ENCODE assay signal across 17 cellular contexts in genomic region chr16:12000032-12000431, GRCh38. TPM values are rescaled to one million over a fixed set of nuclear protein-coding genes. Genes with fewer than 3 reads are reported as not detected.
DNase-seq lines count a peak whose midpoint lies in the region; ATAC-seq, FAIRE-seq and TF ChIP-seq lines count a peak whose summit lies in the region.
"Had no signal": no experiment of that assay in that cellular context is flagged by ENCODE, and none has a peak within 500 bp of the region (broad histone marks: within the 10 kb centered on the region; RNA-seq: fewer than 3 reads in every experiment).

No MANE protein-coding gene starts in this region.

- H3K27me3 Mint-ChIP-seq in glutamatergic neuron (ENCODE audit: unreplicated experiment) = peaks cover 3% of the 10 kb centered on the region
- H3K27me3 Mint-ChIP-seq in immature natural killer cell (ENCODE audit: low read depth in 3 of 3) = peaks cover 0 to 2% (median 0%) of the 10 kb centered on the region in 3 donors

- H3K4me1 ChIP-seq in heart left ventricle = peaks cover 0 to 18% (median under 1%) of the 10 kb centered on the region in 12 donors
- peaks cover 2% of the 10 kb centered on the region for H3K4me1 ChIP-seq in lower lobe of right lung
- H3K4me1 ChIP-seq: Caco-2 had no signal

- no peak for TF ChIP-seq CTCF in heart left ventricle (IDR thresholded peaks at IDR 0.05)
- no peak for TF ChIP-seq CTCF in D721Med (IDR thresholded peaks at IDR 0.05; ENCODE audit: insufficient read depth, missing control alignments)
- no peak for TF ChIP-seq CTCF in glutamatergic neuron (IDR thresholded peaks at IDR 0.05; ENCODE audit: partially characterized antibody, unreplicated experiment)
- TF ChIP-seq CTCF in lower lobe of right lung (IDR thresholded peaks at IDR 0.05) = no peak

- H3K4me3 ChIP-seq in heart left ventricle = no peak overlapping the region
- no peak overlapping the region for H3K4me3 ChIP-seq in lower lobe of right lung
- H3K4me3 ChIP-seq: SK-N-MC had no signal

- FAIRE-seq in D721Med (lab: Jason Lieb, UNC) = peak; percentile 44
- FAIRE-seq: H1, HTR-8/SVneo had no signal

- TF ChIP-seq POLR2A in heart left ventricle (IDR thresholded peaks at IDR 0.05) = no peak

- WGBS in heart left ventricle, 4 donors = 70 to 84% (median 81%) methylated on average over 6 of the region's 6 CpGs

- H3K27ac ChIP-seq in heart left ventricle (no peak overlapping the region), substantia nigra (ENCODE audit: low read depth, low read length, poor library complexity, severe bottlenecking) (peak overlapping the region; percentile 55), lower lobe of right lung (no peak overlapping the region)
- H3K27ac ChIP-seq: HL-60, SK-N-MC had no signal

- peak; percentile 58 for ATAC-seq in Right ventricle myocardium superior (ENCODE audit: poor library complexity)
- no peak for ATAC-seq in heart left ventricle
- no peak for ATAC-seq in lower lobe of right lung

- no peaks in the 10 kb centered on the region for H3K9me3 ChIP-seq in heart left ventricle
- no peaks in the 10 kb centered on the region for H3K9me3 ChIP-seq in lower lobe of right lung
- H3K9me3 ChIP-seq: Caco-2 had no signal

- intact Hi-C loops in Right ventricle myocardium superior (cut with DNase I) (no loop called here), heart left ventricle (cut with DNase I) (no loop called here), lower lobe of right lung (cut with DNase I) (no loop called here)

- H3K27me3 ChIP-seq in heart left ventricle (no peaks in the 10 kb centered on the region), lower lobe of right lung (ENCODE audit: low read depth) (no peaks in the 10 kb centered on the region)

- no peak overlapping the region for H3K4me3 Mint-ChIP-seq in glutamatergic neuron (ENCODE audit: unreplicated experiment)
- H3K4me3 Mint-ChIP-seq in immature natural killer cell = no peak overlapping the region

- DNase-seq in Right ventricle myocardium superior (no peak), heart left ventricle (no peak), D721Med (ENCODE audit: insufficient read length, low spot score) (peak; percentile 35), glutamatergic neuron (no peak), substantia nigra (lab: John Stamatoyannopoulos, UW) (peak in 3 of 49 donors; percentile 11 to 18 (median 17)), NCI-H2107 (lab: John Stamatoyannopoulos, UW) (no peak), lower lobe of right lung (no peak), immature natural killer cell (no peak)
- DNase-seq: Caco-2, NCI-H1105 treated with DMSO at 0.1 percent for 48 hours, NCI-H1694 treated with DMSO at 0.1 percent for 48 hours, NCI-H345 had no signal

- peaks cover 8% of the 10 kb centered on the region for H3K9me3 Mint-ChIP-seq in glutamatergic neuron (ENCODE audit: unreplicated experiment)
- no peaks in the 10 kb centered on the region for H3K9me3 Mint-ChIP-seq in immature natural killer cell

- H3K27ac Mint-ChIP-seq in glutamatergic neuron (ENCODE audit: unreplicated experiment) = peak overlapping the region; percentile 29
- no peak overlapping the region for H3K27ac Mint-ChIP-seq in immature natural killer cell

- H3K4me1 Mint-ChIP-seq in glutamatergic neuron (ENCODE audit: low read depth, unreplicated experiment) (peaks cover 21% of the 10 kb centered on the region), immature natural killer cell (peaks cover 13 to 14% of the 10 kb centered on the region in 2 donors)

- H3K36me3 ChIP-seq in heart left ventricle (peaks cover 0 to 32% (median 11%) of the 10 kb centered on the region in 9 donors), lower lobe of right lung (peaks cover 36% of the 10 kb centered on the region)

- peaks cover 4% of the 10 kb centered on the region for H3K36me3 Mint-ChIP-seq in glutamatergic neuron (ENCODE audit: unreplicated experiment)
- peaks cover 0 to 10% (median 9%) of the 10 kb centered on the region in 3 donors for H3K36me3 Mint-ChIP-seq in immature natural killer cell

RNA-seq across cellular contexts. Expression of gene SNX29, which starts 23.5 kb away (rescaled TPM):
- total RNA-seq in Right ventricle myocardium superior (16.5 TPM), heart left ventricle (10 to 100 TPM in 8 of 9 donors, 1 to 10 TPM in 1; 8.4 to 26.2 (median 12.9) TPM), glutamatergic neuron (ENCODE audit: unreplicated experiment) (59.3 TPM), lower lobe of right lung (48.6 TPM)
- polyA plus RNA-seq in heart left ventricle (1 to 10 TPM; 3.7 to 4.3 TPM), immature natural killer cell (10 to 100 TPM in 1 of 3 donors, 1 to 10 TPM in 2; 2.4 to 22.8 (median 6.7) TPM)

RNA-seq across cellular contexts. Expression of gene TNFRSF17, which starts 35.0 kb away (rescaled TPM):
- total RNA-seq in Right ventricle myocardium superior = not detected
- total RNA-seq in heart left ventricle = under 1 TPM in 1 of 9 donors, not detected in 8; 0.99 TPM
- polyA plus RNA-seq in heart left ventricle = not detected
- total RNA-seq in glutamatergic neuron (ENCODE audit: unreplicated experiment) = not detected
- 1.4 TPM for total RNA-seq in lower lobe of right lung
- polyA plus RNA-seq in immature natural killer cell = not detected
- total RNA-seq: A172, Caco-2, H1 had no signal
- polyA plus RNA-seq: H1 had no signal

RNA-seq across cellular contexts. Expression of gene NPIPB2, which starts 58.2 kb away (rescaled TPM):
- total RNA-seq in Right ventricle myocardium superior = 1.6 TPM
- total RNA-seq in heart left ventricle = 1 to 10 TPM; 1.1 to 6.1 (median 2.5) TPM
- polyA plus RNA-seq in heart left ventricle = 1 to 10 TPM; 4.0 to 8.4 TPM
- 14.4 TPM for total RNA-seq in glutamatergic neuron (ENCODE audit: unreplicated experiment)
- 5.6 TPM for total RNA-seq in lower lobe of right lung
- polyA plus RNA-seq in immature natural killer cell = 1 to 10 TPM in 1 of 3 donors, not detected in 2; 1.9 TPM
